ENCODE assay signal across 20 cellular contexts in genomic region chr15:90866161-90866715, GRCh38. TPM values are rescaled to one million over a fixed set of nuclear protein-coding genes. Genes with fewer than 3 reads are reported as not detected.
DNase-seq lines count a peak whose midpoint lies in the region; ATAC-seq, FAIRE-seq and TF ChIP-seq lines count a peak whose summit lies in the region.
"Had no signal": no experiment of that assay in that cellular context is flagged by ENCODE, and none has a peak within 500 bp of the region (broad histone marks: within the 10 kb centered on the region; RNA-seq: fewer than 3 reads in every experiment).

No MANE protein-coding gene starts in this region.

- no peak for TF ChIP-seq POLR2A in GM12878 (IDR thresholded peaks at IDR 0.05; ENCODE audit: low read depth, low read length)
- TF ChIP-seq POLR2A in breast epithelium (IDR thresholded peaks at IDR 0.05), result no peak

- no peak for TF ChIP-seq EP300 in GM12878 (IDR thresholded peaks at IDR 0.05; ENCODE audit: borderline replicate concordance in 1 of 2, control insufficient read depth in 1 of 2, low read depth in 2 of 2, low read length in 2 of 2)

- peaks cover 6% of the 10 kb centered on the region for H3K79me2 ChIP-seq in GM12878 (ENCODE audit: control insufficient read depth, insufficient read depth, low read length)

- no TSS peak for BruUV-seq in GM12878 (replicated peaks; lab: Mats Ljungman, UMichigan)

- TF ChIP-seq CTCF in GM12878 (IDR thresholded peaks at IDR 0.05 in 2 of 3, conservative IDR thresholded peaks at IDR 0.05 in 1 of 3; ENCODE audit: control insufficient read depth in 2 of 3, extremely low read depth in 1 of 3, insufficient read depth in 1 of 3, low read depth in 3 of 3, low read length in 3 of 3) (no peak), breast epithelium (IDR thresholded peaks at IDR 0.05) (no peak)

- DNase-seq in activated CD4-positive, alpha-beta T cell treated with anti-CD3 and anti-CD28 coated beads for 36 hours, result no peak
- no peak for DNase-seq in activated CD4-positive, alpha-beta T cell treated with anti-CD3 and anti-CD28 coated beads for 48 hours
- DNase-seq in NCI-H345 (lab: John Stamatoyannopoulos, UW) (peak; percentile 71), GM12878 (ENCODE audit: low read depth, low spot score) (no peak), breast epithelium (ENCODE audit: low spot score in 2 of 2) (no peak)
- DNase-seq in stimulated activated naive B cell treated with anti-CD40 and anti-IgM and Interleukin-4, amounts not matched to agents 10 μg/mL and 1 μg/mL and 100 μg/mL, for 72 hours, result no peak
- no peak for DNase-seq in activated CD8-positive, alpha-beta memory T cell treated with anti-CD3 and anti-CD28 coated beads, Interleukin-2, amount 50 U/mL, for 4 hours
- DNase-seq: activated naive CD8-positive, alpha-beta T cell treated with anti-CD3 and anti-CD28 coated beads for 36 hours; CD8-positive, alpha-beta memory T cell; naive thymus-derived CD4-positive, alpha-beta T cell; NCI-H1436; NK-92 treated with Interleukin-12 subunit alpha and Interleukin-12 subunit beta, amount 100 ng/mL, for 24 hours; Right ventricle myocardium superior; stomach; uterus had no signal

- no peak overlapping the region for H3K4me2 ChIP-seq in GM12878 (ENCODE audit: control insufficient read depth, insufficient read depth)
- H3K4me2 ChIP-seq: KMS-11 had no signal

- H3K9ac ChIP-seq in GM12878 (ENCODE audit: control insufficient read depth, insufficient read depth, low read length), result no peak overlapping the region
- H3K9ac ChIP-seq: KMS-11 had no signal

- no peak overlapping the region for H3K27ac ChIP-seq in GM12878 (ENCODE audit: control insufficient read depth, insufficient read depth)
- H3K27ac ChIP-seq in breast epithelium, result no peak overlapping the region
- H3K27ac ChIP-seq: KMS-11, stomach, uterus had no signal

- H4K20me1 ChIP-seq in GM12878 (ENCODE audit: control insufficient read depth, insufficient read depth), result no peaks in the 10 kb centered on the region

- in situ Hi-C loops in GM12878 (cut with MboI), result no loop called here

- H3K36me3 Mint-ChIP-seq in activated CD4-positive, alpha-beta T cell treated with anti-CD3 and anti-CD28 coated beads for 36 hours (ENCODE audit: low read depth), result peaks cover 19% of the 10 kb centered on the region
- no peaks in the 10 kb centered on the region for H3K36me3 Mint-ChIP-seq in stimulated activated naive B cell treated with anti-CD40 and anti-IgM and Interleukin-4, amounts not matched to agents 10 μg/mL and 1 μg/mL and 100 μg/mL, for 72 hours
- H3K36me3 Mint-ChIP-seq: activated naive CD8-positive, alpha-beta T cell treated with anti-CD3 and anti-CD28 coated beads for 36 hours; CD8-positive, alpha-beta memory T cell had no signal

- no peak for TF ChIP-seq RAD21 in GM12878 (IDR thresholded peaks at IDR 0.05; ENCODE audit: insufficient read depth, low read depth, low read length)

- H3K9me3 ChIP-seq in GM12878 (replicated peaks; ENCODE audit: control insufficient read depth, insufficient read depth, low read length) (no peaks in the 10 kb centered on the region), breast epithelium (no peaks in the 10 kb centered on the region)
- H3K9me3 ChIP-seq: stomach, uterus had no signal

- no peak overlapping the region for H3K4me3 Mint-ChIP-seq in activated CD4-positive, alpha-beta T cell treated with anti-CD3 and anti-CD28 coated beads for 36 hours
- H3K4me3 Mint-ChIP-seq in stimulated activated naive B cell treated with anti-CD40 and anti-IgM and Interleukin-4, amounts not matched to agents 10 μg/mL and 1 μg/mL and 100 μg/mL, for 72 hours, result no peak overlapping the region
- H3K4me3 Mint-ChIP-seq: activated naive CD8-positive, alpha-beta T cell treated with anti-CD3 and anti-CD28 coated beads for 36 hours; CD8-positive, alpha-beta memory T cell; naive thymus-derived CD4-positive, alpha-beta T cell had no signal

- intact Hi-C loops in activated CD4-positive, alpha-beta T cell treated with anti-CD3 and anti-CD28 coated beads for 36 hours (cut with DNase I, micrococcal nuclease), result no loop called here
- intact Hi-C loops in GM12878 (cut with micrococcal nuclease; ENCODE audit: unreplicated experiment) (no loop called here), breast epithelium (cut with DNase I; ENCODE audit: low total_unique reads) (no loop called here)

- no peaks in the 10 kb centered on the region for H3K27me3 ChIP-seq in GM12878 (replicated peaks in 1 of 2; ENCODE audit: control insufficient read depth in 2 of 2, insufficient read depth in 2 of 2, low read length in 1 of 2)
- no peaks in the 10 kb centered on the region for H3K27me3 ChIP-seq in breast epithelium
- H3K27me3 ChIP-seq: stomach, uterus had no signal

- peak overlapping the region; percentile 63 for H3K27ac Mint-ChIP-seq in activated CD4-positive, alpha-beta T cell treated with anti-CD3 and anti-CD28 coated beads for 36 hours
- peak overlapping the region; percentile 26 for H3K27ac Mint-ChIP-seq in stimulated activated naive B cell treated with anti-CD40 and anti-IgM and Interleukin-4, amounts not matched to agents 10 μg/mL and 1 μg/mL and 100 μg/mL, for 72 hours
- H3K27ac Mint-ChIP-seq: activated naive CD8-positive, alpha-beta T cell treated with anti-CD3 and anti-CD28 coated beads for 36 hours had no signal

- RAD21 ChIA-PET in GM12878 (lab: Charles Lee; ENCODE audit: unreplicated experiment), result no interaction called here

- SMC1A ChIA-PET in GM12878 (lab: Charles Lee; ENCODE audit: uncharacterized antibody, unreplicated experiment), result no interaction called here

- H3K4me1 ChIP-seq in GM12878 (ENCODE audit: control insufficient read depth, insufficient read depth, low read length) (peaks cover 18% of the 10 kb centered on the region), breast epithelium (peaks cover 0 to 7% of the 10 kb centered on the region in 2 donors)

- POLR2A ChIA-PET in activated CD4-positive, alpha-beta T cell treated with anti-CD3 and anti-CD28 coated beads for 36 hours (lab: Charles Lee), result no interaction called here
- POLR2A ChIA-PET in GM12878 (lab: Charles Lee), result no interaction called here

- no peak for ATAC-seq in activated CD4-positive, alpha-beta T cell treated with anti-CD3 and anti-CD28 coated beads for 36 hours
- ATAC-seq in GM12878 (no peak), HG03135 (IDR thresholded peaks at IDR 0.05; ENCODE audit: unreplicated experiment) (no peak)
- no peak for ATAC-seq in stimulated activated naive B cell treated with anti-CD40 and anti-IgM and Interleukin-4, amounts not matched to agents 10 μg/mL and 1 μg/mL and 100 μg/mL, for 72 hours (replicated peaks)
- ATAC-seq: esophagus mucosa; naive thymus-derived CD4-positive, alpha-beta T cell had no signal

- FAIRE-seq in GM12878 (lab: Jason Lieb, UNC), result no peak
- FAIRE-seq: GM12891 had no signal

- peaks cover 5% of the 10 kb centered on the region for H3K27me3 Mint-ChIP-seq in activated CD4-positive, alpha-beta T cell treated with anti-CD3 and anti-CD28 coated beads for 36 hours
- no peaks in the 10 kb centered on the region for H3K27me3 Mint-ChIP-seq in stimulated activated naive B cell treated with anti-CD40 and anti-IgM and Interleukin-4, amounts not matched to agents 10 μg/mL and 1 μg/mL and 100 μg/mL, for 72 hours
- H3K27me3 Mint-ChIP-seq: activated naive CD8-positive, alpha-beta T cell treated with anti-CD3 and anti-CD28 coated beads for 36 hours; naive thymus-derived CD4-positive, alpha-beta T cell had no signal

- H3K4me3 ChIP-seq in GM12878 (no peak overlapping the region), breast epithelium (no peak overlapping the region)
- H3K4me3 ChIP-seq: lung, stomach, uterus had no signal

- no peaks in the 10 kb centered on the region for H3K9me3 Mint-ChIP-seq in activated CD4-positive, alpha-beta T cell treated with anti-CD3 and anti-CD28 coated beads for 36 hours (ENCODE audit: low read depth)
- no peaks in the 10 kb centered on the region for H3K9me3 Mint-ChIP-seq in stimulated activated naive B cell treated with anti-CD40 and anti-IgM and Interleukin-4, amounts not matched to agents 10 μg/mL and 1 μg/mL and 100 μg/mL, for 72 hours
- H3K9me3 Mint-ChIP-seq: activated naive CD8-positive, alpha-beta T cell treated with anti-CD3 and anti-CD28 coated beads for 36 hours; CD8-positive, alpha-beta memory T cell; naive thymus-derived CD4-positive, alpha-beta T cell had no signal

- WGBS in GM12878 (ENCODE audit: insufficient coverage, insufficient replicate concordance, low lambda C conversion rate, missing lambda C conversion rate), result 78% methylated on average over 16 of the region's 16 CpGs

- peaks cover 62% of the 10 kb centered on the region for H3K4me1 Mint-ChIP-seq in activated CD4-positive, alpha-beta T cell treated with anti-CD3 and anti-CD28 coated beads for 36 hours
- peaks cover 32 to 46% of the 10 kb centered on the region in 2 donors for H3K4me1 Mint-ChIP-seq in stimulated activated naive B cell treated with anti-CD40 and anti-IgM and Interleukin-4, amounts not matched to agents 10 μg/mL and 1 μg/mL and 100 μg/mL, for 72 hours

- CTCF ChIA-PET in activated CD4-positive, alpha-beta T cell treated with anti-CD3 and anti-CD28 coated beads for 36 hours (lab: Charles Lee), result interaction anchor here (0.7 kb wide), 2 partner anchors 56 to 139 kb away, joined by 3 read pairs; no protein-coding TSS in a partner anchor
- CTCF ChIA-PET in GM12878 (lab: Yijun Ruan, JAX), result no interaction called here

- H3K36me3 ChIP-seq in GM12878 (ENCODE audit: control insufficient read depth in 2 of 2, insufficient read depth in 2 of 2, low read length in 1 of 2), result no peaks in the 10 kb centered on the region
- no peaks in the 10 kb centered on the region for H3K36me3 ChIP-seq in breast epithelium
- H3K36me3 ChIP-seq: stomach, uterus had no signal

- H2AFZ ChIP-seq in GM12878 (ENCODE audit: control insufficient read depth, low read depth, low read length), result no peak overlapping the region

RNA-seq across cellular contexts. Expression of gene FURIN, which starts 2.1 kb away (rescaled TPM):
- total RNA-seq in activated CD4-positive, alpha-beta T cell treated with anti-CD3 and anti-CD28 coated beads for 36 hours, result 100 to 1,000 TPM; 406 to 422 TPM
- 47.7 and 63.7 TPM in 2 replicates for total RNA-seq in GM12878 (2013; cell fraction: nucleolus; rRNA removed)
- total RNA-seq in GM12878 (2014; rRNA removed), result 20.8 and 24.5 TPM in 2 replicates
- 9.9 and 11.2 TPM in 2 replicates for total RNA-seq in GM12878 (2014; rRNA removed; fragmentation: Illumina TruSeq; extraction: Trizol)
- total RNA-seq in GM12878 (2021), result 36.9 and 39.9 TPM in 2 replicates
- 10.8 TPM for polyA plus RNA-seq in GM12878 (2011; ENCODE audit: low read depth)
- polyA plus RNA-seq in GM12878 (2011; rRNA removed), result 1.9 and 5.6 TPM in 2 replicates
- 8.3 and 8.8 TPM in 2 replicates for polyA plus RNA-seq in GM12878 (2011; cell fraction: cytosol; rRNA removed)
- 11.4 and 16.8 TPM in 2 replicates for polyA plus RNA-seq in GM12878 (2011; cell fraction: nucleus; rRNA removed)
- polyA plus RNA-seq in GM12878 (2012), result 21.1 and 27.0 TPM in 2 replicates
- 3.3 and 10.1 TPM in 2 replicates for polyA plus RNA-seq in GM12878 (2014; fragmentation: Illumina TruSeq; extraction: Trizol)
- polyA plus RNA-seq in GM12878 (2014; fragmentation: Nextera tagmentation; extraction: Ambion mirVana), result 1 to 10 TPM in 1 of 2 experiments, under 1 TPM in 1; 0.47 to 1.3 TPM
- polyA plus RNA-seq in GM12878 (2014; rRNA removed), result 23.2 and 26.3 TPM in 2 replicates
- 1 to 10 TPM; 5.6 to 5.9 TPM for polyA plus RNA-seq in GM12878 (2016; fragmentation: Nextera tagmentation; extraction: Ambion mirVana)
- 7.2 and 13.4 TPM in 2 replicates for polyA minus RNA-seq in GM12878 (2011; rRNA and poly(A)+ RNA removed)
- polyA minus RNA-seq in GM12878 (2011; cell fraction: cytosol; rRNA and poly(A)+ RNA removed), result 5.5 and 10.8 TPM in 2 replicates
- polyA minus RNA-seq in GM12878 (2011; cell fraction: nucleus; rRNA and poly(A)+ RNA removed), result 5.2 and 5.9 TPM in 2 replicates
- 10 to 100 TPM; 34.5 to 48.5 (median 36.4) TPM for total RNA-seq in breast epithelium

RNA-seq across cellular contexts. Expression of gene FES, which starts 18.1 kb away (rescaled TPM):
- total RNA-seq in activated CD4-positive, alpha-beta T cell treated with anti-CD3 and anti-CD28 coated beads for 36 hours, result 10 to 100 TPM; 12.2 to 15.6 TPM
- 21.3 and 22.9 TPM in 2 replicates for total RNA-seq in GM12878 (2013; cell fraction: nucleolus; rRNA removed)
- total RNA-seq in GM12878 (2014; rRNA removed) (19.5 and 21.7 TPM in 2 replicates), GM12878 (2014; rRNA removed; fragmentation: Illumina TruSeq; extraction: Trizol) (6.1 and 7.0 TPM in 2 replicates), GM12878 (2021) (17.7 and 23.9 TPM in 2 replicates), breast epithelium (10 to 100 TPM; 41.4 to 54.7 (median 42.3) TPM)
- 2.3 TPM for polyA plus RNA-seq in GM12878 (2011; ENCODE audit: low read depth)
- polyA plus RNA-seq in GM12878 (2011; rRNA removed) (0.07 and 0.09 TPM in 2 replicates), GM12878 (2014; fragmentation: Illumina TruSeq; extraction: Trizol) (0.60 and 3.8 TPM in 2 replicates), GM12878 (2014; fragmentation: Nextera tagmentation; extraction: Ambion mirVana) (1 to 10 TPM in 1 of 2 experiments, under 1 TPM in 1; 0.56 to 1.0 TPM), GM12878 (2014; rRNA removed) (14.6 and 20.6 TPM in 2 replicates), GM12878 (2016; fragmentation: Nextera tagmentation; extraction: Ambion mirVana) (10 to 100 TPM; 12.7 to 16.1 TPM)
- polyA plus RNA-seq in GM12878 (2011; cell fraction: cytosol; rRNA removed), result 0.12 and 0.13 TPM in 2 replicates
- 0.28 and 0.34 TPM in 2 replicates for polyA plus RNA-seq in GM12878 (2011; cell fraction: nucleus; rRNA removed)
- polyA plus RNA-seq in GM12878 (2012), result 6.4 and 6.7 TPM in 2 replicates
- 0.10 TPM in 1 of 2 replicates, not detected in the other for polyA minus RNA-seq in GM12878 (2011; rRNA and poly(A)+ RNA removed)
- polyA minus RNA-seq in GM12878 (2011; cell fraction: cytosol; rRNA and poly(A)+ RNA removed), result 0.83 TPM in 1 of 2 replicates, not detected in the other
- polyA minus RNA-seq in GM12878 (2011; cell fraction: nucleus; rRNA and poly(A)+ RNA removed), result 0.73 and 0.96 TPM in 2 replicates
- polyA plus RNA-seq: naive thymus-derived CD4-positive, alpha-beta T cell had no signal

RNA-seq across cellular contexts. Expression of gene MAN2A2, which starts 36.9 kb away (rescaled TPM):
- 100 to 1,000 TPM in 1 of 2 experiments, 10 to 100 TPM in 1; 76.6 to 104 TPM for total RNA-seq in activated CD4-positive, alpha-beta T cell treated with anti-CD3 and anti-CD28 coated beads for 36 hours
- 183 and 231 TPM in 2 replicates for total RNA-seq in GM12878 (2013; cell fraction: nucleolus; rRNA removed)
- total RNA-seq in GM12878 (2014; rRNA removed), result 25.4 and 29.5 TPM in 2 replicates
- total RNA-seq in GM12878 (2014; rRNA removed; fragmentation: Illumina TruSeq; extraction: Trizol), result 16.6 and 18.0 TPM in 2 replicates
- 62.4 and 79.4 TPM in 2 replicates for total RNA-seq in GM12878 (2021)
- 21.4 TPM for polyA plus RNA-seq in GM12878 (2011; ENCODE audit: low read depth)
- 19.4 and 38.9 TPM in 2 replicates for polyA plus RNA-seq in GM12878 (2011; rRNA removed)
- 46.4 and 74.6 TPM in 2 replicates for polyA plus RNA-seq in GM12878 (2011; cell fraction: cytosol; rRNA removed)
- polyA plus RNA-seq in GM12878 (2011; cell fraction: nucleus; rRNA removed), result 937 and 972 TPM in 2 replicates
- 39.6 and 54.1 TPM in 2 replicates for polyA plus RNA-seq in GM12878 (2012)
- 26.9 and 47.8 TPM in 2 replicates for polyA plus RNA-seq in GM12878 (2014; fragmentation: Illumina TruSeq; extraction: Trizol)
- 1 to 10 TPM; 4.2 to 4.4 TPM for polyA plus RNA-seq in GM12878 (2014; fragmentation: Nextera tagmentation; extraction: Ambion mirVana)
- 66.4 and 71.1 TPM in 2 replicates for polyA plus RNA-seq in GM12878 (2014; rRNA removed)
- 10 to 100 TPM; 13.7 to 16.8 TPM for polyA plus RNA-seq in GM12878 (2016; fragmentation: Nextera tagmentation; extraction: Ambion mirVana)
- polyA minus RNA-seq in GM12878 (2011; rRNA and poly(A)+ RNA removed), result 36.3 and 44.3 TPM in 2 replicates
- 8.0 and 15.0 TPM in 2 replicates for polyA minus RNA-seq in GM12878 (2011; cell fraction: cytosol; rRNA and poly(A)+ RNA removed)
- polyA minus RNA-seq in GM12878 (2011; cell fraction: nucleus; rRNA and poly(A)+ RNA removed), result 124 and 200 TPM in 2 replicates
- total RNA-seq in breast epithelium, result 10 to 100 TPM; 38.2 to 58.0 (median 56.9) TPM

Comparison
In these comparisons a context has a peak if more than half of its experiments do, and no peak if none do; other contexts are left out.
1. RNA of gene FURIN, which starts 2.1 kb away (total RNA-seq): 406 to 422 TPM in activated CD4-positive, alpha-beta T cell treated with anti-CD3 and anti-CD28 coated beads for 36 hours; 34.5 to 48.5 TPM in breast epithelium and 9.9 to 63.7 TPM in GM12878; every median in the first group is over 4 times any median in the second.